Comparison of ENCODE assay signal across 8 cellular contexts in the genomic region with DNA sequence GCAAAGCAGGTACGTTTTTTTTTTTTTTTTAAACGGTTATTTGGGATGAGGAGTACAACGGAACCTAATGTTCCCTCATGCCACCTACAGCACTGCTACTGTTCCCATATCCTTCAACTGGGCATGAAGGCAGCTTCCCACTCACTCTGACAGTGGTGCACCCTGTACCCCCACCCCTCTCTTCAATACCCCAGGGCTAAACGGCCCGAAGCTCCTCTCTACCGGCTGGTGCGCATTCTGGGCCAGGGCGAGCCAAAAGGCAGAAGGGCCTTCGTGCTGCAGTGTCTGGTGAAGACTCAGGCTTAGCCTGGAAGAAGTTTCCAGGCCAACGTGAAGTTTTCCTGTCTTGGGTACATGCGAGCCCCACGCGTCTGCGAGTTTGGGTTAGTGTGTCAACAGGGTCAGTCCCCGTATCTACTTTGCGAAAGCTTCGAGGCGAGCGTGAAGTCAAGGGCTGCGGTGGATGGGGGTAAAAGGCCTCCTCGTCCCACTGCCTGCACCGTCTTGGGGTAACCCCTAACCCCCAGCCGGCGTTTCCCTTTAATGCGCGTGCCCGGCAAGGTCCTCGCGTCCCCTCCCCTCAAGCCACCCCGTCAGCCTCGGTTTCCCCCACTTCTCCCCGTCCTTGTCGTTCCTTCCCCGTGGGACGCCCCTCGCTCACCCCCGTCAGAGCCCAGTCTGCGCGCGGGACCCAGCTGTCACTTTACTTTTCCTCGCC. TPM values are rescaled to one million over a fixed set of nuclear protein-coding genes. Genes with fewer than 3 reads are reported as not detected.
DNase-seq lines count a peak whose midpoint lies in the region; ATAC-seq and TF ChIP-seq lines count a peak whose summit lies in the region.

No MANE protein-coding gene starts in this region.

- peaks cover 0 to 2% of the 10 kb centered on the region in 2 donors for H3K9me3 Mint-ChIP-seq in effector memory CD8-positive, alpha-beta T cell

- peaks cover 6 to 19% (median 9%) of the 10 kb centered on the region in 4 donors for H3K4me1 ChIP-seq in upper lobe of left lung

- WGBS in upper lobe of left lung, 2 donors = 23 to 37% methylated on average over 15 to 27 of the region's 41 CpGs

- peak; percentile 31 for ATAC-seq in HG02759 (IDR thresholded peaks at IDR 0.05; ENCODE audit: unreplicated experiment)
- peak; percentile 37 for ATAC-seq in effector memory CD8-positive, alpha-beta T cell (replicated peaks)
- ATAC-seq in upper lobe of left lung (ENCODE audit: low FRiP score in 2 of 2) = peak; percentile 54

- H3K36me3 Mint-ChIP-seq in effector memory CD8-positive, alpha-beta T cell (ENCODE audit: insufficient read depth) = peaks cover 2% of the 10 kb centered on the region

- no peak for TF ChIP-seq EP300 in upper lobe of left lung (IDR thresholded peaks at IDR 0.05)

- TF ChIP-seq POLR2A in upper lobe of left lung (IDR thresholded peaks at IDR 0.05) = no peak

- DNase-seq in NCI-H526 (lab: John Stamatoyannopoulos, UW) = peak; percentile 21 to 63
- no peak for DNase-seq in NCI-H526 treated with DMSO at 0.1 percent for 48 hours (lab: John Stamatoyannopoulos, UW)
- peak; percentile 44 for DNase-seq in SK-N-DZ (ENCODE audit: low spot score)
- no peak for DNase-seq in effector memory CD8-positive, alpha-beta T cell
- DNase-seq in midbrain (lab: John Stamatoyannopoulos, UW) = peak; percentile 69
- DNase-seq in upper lobe of left lung = peak; percentile 42 to 43
- DNase-seq in NCI-H1048 (lab: John Stamatoyannopoulos, UW) = no peak

- H3K27me3 ChIP-seq in upper lobe of left lung = no peaks in the 10 kb centered on the region

- H3K27me3 Mint-ChIP-seq in effector memory CD8-positive, alpha-beta T cell = peaks cover 41 to 48% of the 10 kb centered on the region in 2 donors

- H3K27ac ChIP-seq in upper lobe of left lung = peak overlapping the region; percentile 82 to 90 (median 86)

- H3K4me3 Mint-ChIP-seq in effector memory CD8-positive, alpha-beta T cell = peak overlapping the region; percentile 45 to 64

- no peaks in the 10 kb centered on the region for H3K9me3 ChIP-seq in upper lobe of left lung

- H3K4me1 Mint-ChIP-seq in effector memory CD8-positive, alpha-beta T cell (ENCODE audit: low read depth in 2 of 2) = peaks cover 10 to 14% of the 10 kb centered on the region in 2 donors

- no peak for TF ChIP-seq CTCF in upper lobe of left lung (IDR thresholded peaks at IDR 0.05)

- H3K36me3 ChIP-seq in upper lobe of left lung = no peaks in the 10 kb centered on the region

- peak overlapping the region; percentile 64 to 96 (median 84) for H3K4me3 ChIP-seq in upper lobe of left lung

- no peak overlapping the region for H3K27ac Mint-ChIP-seq in effector memory CD8-positive, alpha-beta T cell

RNA-seq across cellular contexts. Expression of a gene that starts 0.8 kb away (rescaled TPM):
- 89.2 and 101 TPM in 2 replicates for polyA plus RNA-seq in SK-N-DZ (2014; cell fraction: cytosol; rRNA removed)
- polyA plus RNA-seq in SK-N-DZ (2014; cell fraction: nucleus; rRNA removed) = 39.1 and 72.9 TPM in 2 replicates
- 10 to 100 TPM; 18.3 to 61.5 (median 41.9) TPM for total RNA-seq in upper lobe of left lung

Comparison
In these comparisons a context has a peak if more than half of its experiments do, and no peak if none do; other contexts are left out.
1. DNase-seq: peak in NCI-H526 (2 of 2), SK-N-DZ (single experiment), midbrain (single experiment) and upper lobe of left lung (2 of 2); none in NCI-H526 treated with DMSO at 0.1 percent for 48 hours (single experiment), effector memory CD8-positive, alpha-beta T cell (0 of 3) and NCI-H1048 (single experiment).
2. Peak in every context shown above with its lines, with median percentiles within 50 percentile points of each other: ATAC-seq.